In genomic region chr10:60073781-60074656, GRCh38 we compare ENCODE assay signal across 1 cellular context.
TF ChIP-seq lines count a peak whose summit lies in the region.

No MANE protein-coding gene starts in this region.

TF ChIP-seq in SK-N-SH treated with all-trans-retinoic acid at 6 μM for 48 hours, 23 proteins besides CTCF, POLR2A, EP300 and RAD21 (continued from another document):
- no peak for TF ChIP-seq POU6F1 (CRISPR knock-in tag; IDR thresholded peaks at IDR 0.05; ENCODE audit: borderline replicate concordance, low read depth)
- no peak for TF ChIP-seq ESRRG (CRISPR knock-in tag; IDR thresholded peaks at IDR 0.05)
- TF ChIP-seq CSDC2 (CRISPR knock-in tag; IDR thresholded peaks at IDR 0.05), result no peak
- no peak for TF ChIP-seq CSRNP3 (CRISPR knock-in tag; IDR thresholded peaks at IDR 0.05)
- no peak for TF ChIP-seq ZNF8 (CRISPR knock-in tag; IDR thresholded peaks at IDR 0.05)
- TF ChIP-seq ZC3H10 (CRISPR knock-in tag; IDR thresholded peaks at IDR 0.05), result no peak
